In genomic region chr6:142838821-142839685, GRCh38 we compare ENCODE assay signal across 10 cellular contexts.
DNase-seq lines count a peak whose midpoint lies in the region; ATAC-seq and TF ChIP-seq lines count a peak whose summit lies in the region.
"Had no signal": no experiment of that assay in that cellular context is flagged by ENCODE, and none has a peak within 500 bp of the region (broad histone marks: within the 10 kb centered on the region; RNA-seq: fewer than 3 reads in every experiment).

No MANE protein-coding gene starts in this region.

- H3K4me1 ChIP-seq in lower lobe of right lung: peaks cover 24% of the 10 kb centered on the region

- no peaks in the 10 kb centered on the region for H3K9me3 ChIP-seq in lower lobe of right lung

- peaks cover 12% of the 10 kb centered on the region for H3K36me3 Mint-ChIP-seq in activated naive CD8-positive, alpha-beta T cell treated with anti-CD3 and anti-CD28 coated beads, Interleukin-2, amount 50 U/mL, for 24 hours (ENCODE audit: low read depth)

- TF ChIP-seq CTCF in lower lobe of right lung (IDR thresholded peaks at IDR 0.05): no peak

- H3K4me3 ChIP-seq in lower lobe of right lung: no peak overlapping the region

- peak; percentile 18 for ATAC-seq in activated naive CD8-positive, alpha-beta T cell treated with anti-CD3 and anti-CD28 coated beads, Interleukin-2, amount 50 U/mL, for 24 hours
- peak; percentile 85 to 95 for ATAC-seq in lower lobe of right lung
- no peak for ATAC-seq in GM18861 (IDR thresholded peaks at IDR 0.05; ENCODE audit: unreplicated experiment)

- no peak overlapping the region for H3K27ac ChIP-seq in lower lobe of right lung

- H3K9me3 Mint-ChIP-seq in activated naive CD8-positive, alpha-beta T cell treated with anti-CD3 and anti-CD28 coated beads, Interleukin-2, amount 50 U/mL, for 24 hours: no peaks in the 10 kb centered on the region

- no peaks in the 10 kb centered on the region for H3K36me3 ChIP-seq in lower lobe of right lung

- intact Hi-C loops in lower lobe of right lung (cut with DNase I): no loop called here

- no peaks in the 10 kb centered on the region for H3K27me3 ChIP-seq in lower lobe of right lung (ENCODE audit: low read depth)

- H3K4me1 Mint-ChIP-seq in activated naive CD8-positive, alpha-beta T cell treated with anti-CD3 and anti-CD28 coated beads, Interleukin-2, amount 50 U/mL, for 24 hours: peaks cover 85% of the 10 kb centered on the region

- no peaks in the 10 kb centered on the region for H3K27me3 Mint-ChIP-seq in activated naive CD8-positive, alpha-beta T cell treated with anti-CD3 and anti-CD28 coated beads, Interleukin-2, amount 50 U/mL, for 24 hours

- in situ Hi-C loops in Caki2 (cut with HindIII; ENCODE audit: low pct_unique_long_range_greater_than_20kb, low sequenced_read_pairs): no loop called here

- H3K27ac Mint-ChIP-seq in activated naive CD8-positive, alpha-beta T cell treated with anti-CD3 and anti-CD28 coated beads, Interleukin-2, amount 50 U/mL, for 24 hours: peak overlapping the region; percentile 95

- DNase-seq in Caki2 (ENCODE audit: low read depth): peak; percentile 86
- DNase-seq in HT-29 (ENCODE audit: low spot score): peak; percentile 57
- DNase-seq in activated naive CD8-positive, alpha-beta T cell treated with anti-CD3 and anti-CD28 coated beads, Interleukin-2, amount 50 U/mL, for 24 hours: no peak
- no peak for DNase-seq in lower lobe of right lung
- no peak for DNase-seq in stimulated activated CD4-positive, alpha-beta T cell treated with anti-CD3 and anti-CD28 coated beads, Interleukin-2, amount 100 ng/mL, for 24 hours
- no peak for DNase-seq in foreskin melanocyte
- DNase-seq in activated CD8-positive, alpha-beta memory T cell treated with anti-CD3 and anti-CD28 coated beads for 24 hours: no peak
- DNase-seq: anterior cingulate cortex, NCI-H1092 had no signal

- H3K4me3 Mint-ChIP-seq in activated naive CD8-positive, alpha-beta T cell treated with anti-CD3 and anti-CD28 coated beads, Interleukin-2, amount 50 U/mL, for 24 hours: peak overlapping the region; percentile 60

Comparison
In these comparisons a context has a peak if more than half of its experiments do, and no peak if none do; other contexts are left out.
1. DNase-seq: peak in Caki2 (single experiment) and HT-29 (single experiment); none in activated naive CD8-positive, alpha-beta T cell treated with anti-CD3 and anti-CD28 coated beads, Interleukin-2, amount 50 U/mL, for 24 hours (single experiment), lower lobe of right lung (single experiment), stimulated activated CD4-positive, alpha-beta T cell treated with anti-CD3 and anti-CD28 coated beads, Interleukin-2, amount 100 ng/mL, for 24 hours (0 of 2), foreskin melanocyte (single experiment) and activated CD8-positive, alpha-beta memory T cell treated with anti-CD3 and anti-CD28 coated beads for 24 hours (single experiment).